Comparison of ENCODE assay signal across 23 cellular contexts in the genomic region with DNA sequence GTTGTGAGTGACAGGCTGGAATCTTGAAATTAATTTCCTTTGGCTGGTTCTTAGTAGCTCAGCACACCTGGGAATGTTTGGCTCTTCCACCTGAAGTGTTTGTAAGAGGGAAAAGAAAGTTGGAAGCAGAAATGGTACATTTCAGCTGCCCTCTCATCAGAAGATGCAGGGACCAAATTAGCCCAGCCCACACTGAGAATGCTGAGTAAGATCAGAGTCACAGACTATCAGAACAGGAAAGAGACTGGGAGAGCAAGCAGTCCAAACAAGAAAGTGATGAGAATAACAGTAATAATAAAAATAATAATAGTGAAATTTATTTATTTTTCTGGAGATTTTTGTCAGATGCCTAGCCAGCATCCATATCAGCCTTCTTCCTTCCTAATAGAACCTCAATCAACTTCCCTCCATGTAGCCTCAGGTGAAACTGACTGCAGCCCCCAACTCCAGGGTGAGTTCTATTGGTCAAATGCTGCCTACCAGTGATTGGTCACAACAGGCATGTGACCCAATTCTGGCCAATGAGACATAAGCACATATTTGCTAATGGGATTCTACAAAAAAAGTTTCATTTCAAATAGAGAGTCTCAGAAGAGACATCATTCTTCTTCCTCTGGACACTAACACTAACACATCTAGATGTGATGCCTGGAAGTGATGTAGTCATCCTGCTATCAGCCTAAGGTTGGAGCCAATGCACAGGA. TPM values are rescaled to one million over a fixed set of nuclear protein-coding genes. Genes with fewer than 3 reads are reported as not detected.
A peak's percentile ranks its signal among the peaks of the same experiment; 100 is the strongest.
DNase-seq lines count a peak whose midpoint lies in the region; ATAC-seq, FAIRE-seq and TF ChIP-seq lines count a peak whose summit lies in the region.
"Had no signal": no experiment of that assay in that cellular context is flagged by ENCODE, and none has a peak within 500 bp of the region (broad histone marks: within the 10 kb centered on the region; RNA-seq: fewer than 3 reads in every experiment).

No MANE protein-coding gene starts in this region.

- dilution Hi-C loops in keratinocyte (cut with MboI; ENCODE audit: extremely low pct_ligation_motif_present, low sequenced_read_pairs): no loop called here

- H3K36me3 ChIP-seq in K562 (ENCODE audit: control insufficient read depth, insufficient read depth, low read length): no peaks in the 10 kb centered on the region
- H3K36me3 ChIP-seq in keratinocyte (ENCODE audit: control insufficient read depth in 2 of 2, extremely low read depth in 1 of 2, insufficient read depth in 2 of 2, low read length in 2 of 2): no peaks in the 10 kb centered on the region
- H3K36me3 ChIP-seq: Peyer's patch, SJSA1 had no signal

- H3K4me3 ChIP-seq in K562 (no peak overlapping the region), keratinocyte (ENCODE audit: control insufficient read depth in 2 of 3, extremely low read depth in 1 of 3, insufficient read depth in 2 of 3, low read depth in 1 of 3, low read length in 3 of 3) (no peak overlapping the region)
- H3K4me3 ChIP-seq: GM12878, Peyer's patch, SJSA1 had no signal

- TF ChIP-seq CTCF in K562 (IDR thresholded peaks at IDR 0.05 in 2 of 3, conservative IDR thresholded peaks at IDR 0.05 in 1 of 3; ENCODE audit: insufficient read depth in 2 of 3, low read depth in 1 of 3, low read length in 3 of 3) (no peak), keratinocyte (optimal IDR thresholded peaks at IDR 0.05 in 1 of 3, IDR thresholded peaks at IDR 0.05 in 1 of 3, conservative IDR thresholded peaks at IDR 0.05 in 1 of 3; ENCODE audit: extremely low read depth in 1 of 3, insufficient read depth in 2 of 3, low read length in 3 of 3) (no peak)

- CTCF ChIA-PET in K562 (lab: Yijun Ruan, JAX; ENCODE audit: low intra/inter-chr PET ratio): no interaction called here

- no TSS peak for BruUV-seq in K562 (replicated peaks; lab: Mats Ljungman, UMichigan)

- no peaks in the 10 kb centered on the region for H4K20me1 ChIP-seq in K562 (replicated peaks; ENCODE audit: control insufficient read depth, insufficient read depth, low read length)
- no peaks in the 10 kb centered on the region for H4K20me1 ChIP-seq in keratinocyte (ENCODE audit: control insufficient read depth, extremely low read depth, insufficient read depth, low read length)

- H3K9me1 ChIP-seq in K562 (ENCODE audit: control insufficient read depth, insufficient read depth, low read length) (no peaks in the 10 kb centered on the region), keratinocyte (ENCODE audit: control insufficient read depth, extremely low read depth, insufficient read depth, low read length) (no peaks in the 10 kb centered on the region)

- TF ChIP-seq POLR2A in K562 (conservative IDR thresholded peaks at IDR 0.05): no peak

- H3K9me3 ChIP-seq in K562 (replicated peaks; ENCODE audit: control insufficient read depth, insufficient read depth, low read depth, low read length): no peaks in the 10 kb centered on the region
- H3K9me3 ChIP-seq in keratinocyte (ENCODE audit: control insufficient read depth, low read depth, low read length): no peaks in the 10 kb centered on the region
- H3K9me3 ChIP-seq: Peyer's patch, SJSA1 had no signal

- no peak overlapping the region for H2AFZ ChIP-seq in K562 (ENCODE audit: low read depth, low read length)
- no peak overlapping the region for H2AFZ ChIP-seq in keratinocyte (ENCODE audit: control insufficient read depth, low read length)

- POLR2A ChIA-PET in K562 (lab: Yijun Ruan, JAX): no interaction called here

- intact Hi-C loops in K562 (cut with micrococcal nuclease): no loop called here

- H3K27me3 ChIP-seq in K562 (ENCODE audit: control insufficient read depth in 2 of 2, insufficient read depth in 2 of 2, low read length in 2 of 2) (no peaks in the 10 kb centered on the region), keratinocyte (ENCODE audit: control insufficient read depth, extremely low read depth, insufficient read depth, low read length) (no peaks in the 10 kb centered on the region)
- H3K27me3 ChIP-seq: Peyer's patch, SJSA1 had no signal

- H3K9ac ChIP-seq in K562 (ENCODE audit: insufficient read depth in 1 of 2, low read depth in 2 of 2, low read length in 2 of 2): no peak overlapping the region
- no peak overlapping the region for H3K9ac ChIP-seq in keratinocyte (ENCODE audit: control insufficient read depth, extremely low read depth, insufficient read depth, low read length)

- H3K79me2 ChIP-seq in K562 (ENCODE audit: control insufficient read depth, insufficient read depth, low read length) (no peaks in the 10 kb centered on the region), keratinocyte (ENCODE audit: control insufficient read depth, insufficient read depth, low read length) (no peaks in the 10 kb centered on the region)

- H3K27ac ChIP-seq in K562 (ENCODE audit: extremely low read depth, low read depth, low read length): no peak overlapping the region
- H3K27ac ChIP-seq in keratinocyte (ENCODE audit: control insufficient read depth, insufficient read depth, low read length): no peak overlapping the region
- H3K27ac ChIP-seq: Peyer's patch, SJSA1 had no signal

- H3K4me1 ChIP-seq in K562 (replicated peaks in 1 of 2; ENCODE audit: control insufficient read depth in 2 of 2, insufficient read depth in 2 of 2, low read length in 2 of 2): no peaks in the 10 kb centered on the region
- H3K4me1 ChIP-seq in keratinocyte (ENCODE audit: control insufficient read depth, extremely low read depth, insufficient read depth, low read length): peaks cover 17% of the 10 kb centered on the region
- H3K4me1 ChIP-seq: Peyer's patch had no signal

- ATAC-seq in K562: no peak
- ATAC-seq in HG03565 (IDR thresholded peaks at IDR 0.05; ENCODE audit: unreplicated experiment): no peak
- ATAC-seq: GM12878, T-helper 17 cell had no signal

- FAIRE-seq in K562 (lab: Jason Lieb, UNC) (no peak), keratinocyte (lab: Jason Lieb, UNC) (peak; percentile 88)
- FAIRE-seq: A204.1, GM12878 had no signal

- TF ChIP-seq RAD21 in Ishikawa (IDR thresholded peaks at IDR 0.05; ENCODE audit: low read depth): no peak
- no peak for TF ChIP-seq RAD21 in K562 (CRISPR knock-in tag; conservative IDR thresholded peaks at IDR 0.05 in 1 of 2, IDR thresholded peaks at IDR 0.05 in 1 of 2)

- H3K4me2 ChIP-seq in K562 (ENCODE audit: insufficient read depth, low read length) (no peak overlapping the region), keratinocyte (ENCODE audit: control insufficient read depth, extremely low read depth, insufficient read depth, low read depth, low read length) (no peak overlapping the region)

- in situ Hi-C loops in K562 (cut with MboI): no loop called here

- peak; percentile 38 for DNase-seq in EH (ENCODE audit: low read depth)
- peak in 2 of 4 experiments; percentile 18 for DNase-seq in K562 (ENCODE audit: extremely low read depth in 1 of 4, low spot score in 3 of 4)
- no peak for DNase-seq in keratinocyte (ENCODE audit: low read depth, low spot score)
- DNase-seq in CD1c-positive myeloid dendritic cell (ENCODE audit: extremely low spot score): no peak
- no peak for DNase-seq in activated effector memory CD4-positive, alpha-beta T cell treated with Interleukin-2 at 50 U/mL for 16 hours
- DNase-seq: DMS79, KBM-7, NCI-H1694, NCI-H2081 treated with DMSO at 0.1 percent for 48 hours, NCI-H2171 treated with DMSO at 0.1 percent for 48 hours, NCI-H524 treated with DMSO at 0.1 percent for 48 hours, NCI-H82, Peyer's patch, SW 1271, T-helper 17 cell had no signal

- TF ChIP-seq EP300 in Ishikawa (IDR thresholded peaks at IDR 0.05; ENCODE audit: borderline replicate concordance): no peak
- TF ChIP-seq EP300 in K562 (IDR thresholded peaks at IDR 0.05; ENCODE audit: low read length): no peak

TF ChIP-seq in Ishikawa, 13 proteins besides CTCF, POLR2A, EP300 and RAD21 (continues in another document):
- TF ChIP-seq, protein P1, sequence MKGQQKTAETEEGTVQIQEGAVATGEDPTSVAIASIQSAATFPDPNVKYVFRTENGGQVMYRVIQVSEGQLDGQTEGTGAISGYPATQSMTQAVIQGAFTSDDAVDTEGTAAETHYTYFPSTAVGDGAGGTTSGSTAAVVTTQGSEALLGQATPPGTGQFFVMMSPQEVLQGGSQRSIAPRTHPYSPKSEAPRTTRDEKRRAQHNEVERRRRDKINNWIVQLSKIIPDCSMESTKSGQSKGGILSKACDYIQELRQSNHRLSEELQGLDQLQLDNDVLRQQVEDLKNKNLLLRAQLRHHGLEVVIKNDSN (IDR thresholded peaks at IDR 0.05): peak; percentile 34; the same call in 1 of the 2 replicates

RNA-seq across cellular contexts. Expression of a gene that starts 31.2 kb away (rescaled TPM):
- total RNA-seq in K562 (2011; cell fraction: chromatin; rRNA removed; ENCODE audit: low replicate concordance): not detected in 2 replicates
- not detected in 2 replicates for total RNA-seq in K562 (2011; cell fraction: nucleolus; rRNA removed)
- not detected in 2 replicates for total RNA-seq in K562 (2011; cell fraction: nucleoplasm; rRNA removed)
- total RNA-seq in K562 (2014; rRNA removed) (not detected in 2 replicates), K562 (2014; rRNA removed; fragmentation: Illumina TruSeq; extraction: Trizol) (not detected in 2 replicates), K562 (2015; rRNA removed; fragmentation: Illumina TruSeq; extraction: Trizol) (not detected in 2 replicates), K562 (2021) (not detected in 2 replicates)
- polyA plus RNA-seq in K562 (2011; rRNA removed) (not detected in 2 replicates), K562 (2014; fragmentation: Illumina TruSeq; extraction: Trizol) (not detected in 2 replicates), K562 (2014; fragmentation: Nextera tagmentation; extraction: Ambion mirVana) (not detected), K562 (2014; rRNA removed) (not detected in 2 replicates), keratinocyte (0.18 to 0.77 TPM (median 0.23 TPM) in 3 replicates)
- not detected in 2 replicates for polyA plus RNA-seq in K562 (2011; cell fraction: cytosol; rRNA removed)
- polyA plus RNA-seq in K562 (2011; cell fraction: nucleus; rRNA removed): not detected in 2 replicates
- 0.18 TPM in 1 of 2 replicates, not detected in the other for polyA plus RNA-seq in K562 (2012)
- polyA minus RNA-seq in K562 (2011; rRNA and poly(A)+ RNA removed): not detected in 2 replicates
- not detected in 2 replicates for polyA minus RNA-seq in K562 (2011; cell fraction: cytosol; rRNA and poly(A)+ RNA removed)
- not detected in 2 replicates for polyA minus RNA-seq in K562 (2011; cell fraction: nucleus; rRNA and poly(A)+ RNA removed)
- not detected for polyA plus RNA-seq in keratinocyte (2011; ENCODE audit: low read depth)
- polyA plus RNA-seq in keratinocyte (2011; cell fraction: cytosol; rRNA removed): 0.16 and 0.21 TPM in 2 replicates
- polyA plus RNA-seq in keratinocyte (2011; cell fraction: nucleus; rRNA removed): 0.35 and 0.36 TPM in 2 replicates
- 0.95 TPM in 1 of 2 replicates, not detected in the other for polyA plus RNA-seq in keratinocyte (2012; ENCODE audit: low replicate concordance)
- polyA minus RNA-seq in keratinocyte: 0.30 to 2.1 TPM (median 0.42 TPM) in 3 replicates
- polyA minus RNA-seq in keratinocyte (2011; cell fraction: cytosol; rRNA and poly(A)+ RNA removed): not detected
- 0.31 and 0.42 TPM in 2 replicates for polyA minus RNA-seq in keratinocyte (2011; cell fraction: nucleus; rRNA and poly(A)+ RNA removed)
- total RNA-seq: B cell, GM12878, H4, T-helper 17 cell had no signal
- polyA plus RNA-seq: CD14-positive monocyte had no signal
